Comparison of ENCODE assay signal across 8 cellular contexts in genomic region chr17:61409301-61410099, GRCh38. TPM values are rescaled to one million over a fixed set of nuclear protein-coding genes. Genes with fewer than 3 reads are reported as not detected.
DNase-seq lines count a peak whose midpoint lies in the region; ATAC-seq and TF ChIP-seq lines count a peak whose summit lies in the region.

No MANE protein-coding gene starts in this region.

- no peaks in the 10 kb centered on the region for H3K9me3 ChIP-seq in CD4-positive, alpha-beta memory T cell (ENCODE audit: control insufficient read depth in 1 of 2, low read length in 2 of 2)
- no peaks in the 10 kb centered on the region for H3K9me3 ChIP-seq in iPS-15b (ENCODE audit: control insufficient read depth, insufficient read depth, low read length)
- H3K9me3 ChIP-seq in sigmoid colon = no peaks in the 10 kb centered on the region

- H3K27me3 ChIP-seq in CD4-positive, alpha-beta memory T cell (ENCODE audit: insufficient read depth, low read length) = peaks cover 50% of the 10 kb centered on the region
- peaks cover 87% of the 10 kb centered on the region for H3K27me3 ChIP-seq in iPS-15b (ENCODE audit: control insufficient read depth, insufficient read depth, low read length)
- peaks cover 52 to 88% (median 72%) of the 10 kb centered on the region in 3 donors for H3K27me3 ChIP-seq in sigmoid colon

- POLR2A ChIA-PET in CD4-positive, alpha-beta memory T cell (lab: Charles Lee; ENCODE audit: partially characterized antibody) = no interaction called here

- WGBS in sigmoid colon, 2 donors = 1% methylated on average over 73 of the region's 73 CpGs

- H3K4me1 ChIP-seq in CD4-positive, alpha-beta memory T cell (ENCODE audit: insufficient read depth, low read length) = peaks cover 27% of the 10 kb centered on the region
- H3K4me1 ChIP-seq in iPS-15b (ENCODE audit: control insufficient read depth, insufficient read depth, low read length) (peaks cover 4% of the 10 kb centered on the region), sigmoid colon (peaks cover 0 to 60% (median 57%) of the 10 kb centered on the region in 4 donors)

- peaks cover 35% of the 10 kb centered on the region in 2 donors for H3K27me3 Mint-ChIP-seq in CD4-positive, alpha-beta memory T cell

- in situ Hi-C loops in astrocyte of the spinal cord (cut with HindIII; ENCODE audit: low sequenced_read_pairs) = no loop called here

- H3K36me3 ChIP-seq in CD4-positive, alpha-beta memory T cell (ENCODE audit: insufficient read depth, low read length) = no peaks in the 10 kb centered on the region
- no peaks in the 10 kb centered on the region for H3K36me3 ChIP-seq in iPS-15b (ENCODE audit: control insufficient read depth, insufficient read depth, low read length)
- H3K36me3 ChIP-seq in sigmoid colon = no peaks in the 10 kb centered on the region

- H3K4me3 ChIP-seq in CD4-positive, alpha-beta memory T cell (ENCODE audit: low read length in 2 of 2) = no peak overlapping the region
- peak overlapping the region; percentile 38 for H3K4me3 ChIP-seq in astrocyte of the spinal cord (ENCODE audit: low read depth, low read length)
- H3K4me3 ChIP-seq in iPS-15b (ENCODE audit: low read depth, low read length) = peak overlapping the region; percentile 26
- peak overlapping the region; percentile 21 to 56 (median 52) for H3K4me3 ChIP-seq in sigmoid colon

- intact Hi-C loops in CD4-positive, alpha-beta memory T cell (cut with micrococcal nuclease) = loop anchor here (5.0 kb wide), 2 partner anchors 407 to 687 kb away; no protein-coding TSS in a partner anchor
- intact Hi-C loops in sigmoid colon (cut with DNase I) = loop anchor here (5.0 to 10.0 kb wide), 4 partner anchors 143 to 687 kb away; partner anchors contain the start of gene BRIP1

- no peak overlapping the region for H3K27ac ChIP-seq in CD4-positive, alpha-beta memory T cell (ENCODE audit: low read depth, low read length)
- peak overlapping the region in 3 of 4 donors; percentile 55 to 91 (median 71) for H3K27ac ChIP-seq in sigmoid colon

- H3K27ac Mint-ChIP-seq in CD4-positive, alpha-beta memory T cell = peak overlapping the region in 2 of 7 donors; percentile 43 to 46

- TF ChIP-seq EP300 in sigmoid colon (IDR thresholded peaks at IDR 0.05) = no peak

- H3K9me3 Mint-ChIP-seq in CD4-positive, alpha-beta memory T cell = no peaks in the 10 kb centered on the region

- H3K9ac ChIP-seq in iPS-15b (ENCODE audit: low read depth, low read length) = no peak overlapping the region

- no peaks in the 10 kb centered on the region for H3K36me3 Mint-ChIP-seq in CD4-positive, alpha-beta memory T cell

- CTCF ChIA-PET in CD4-positive, alpha-beta memory T cell (lab: Charles Lee; ENCODE audit: partially characterized antibody) = interaction anchor here (0.7 to 2.9 kb wide), 4 partner anchors 11 to 689 kb away, joined by 3 to 10 read pairs (median 3); no protein-coding TSS in a partner anchor

- peak; percentile 35 for ATAC-seq in GM19438 (IDR thresholded peaks at IDR 0.05; ENCODE audit: low read depth, unreplicated experiment)
- ATAC-seq in GM18502 (IDR thresholded peaks at IDR 0.05; ENCODE audit: poor library complexity, unreplicated experiment) = no peak

- no peak for TF ChIP-seq POLR2A in sigmoid colon (IDR thresholded peaks at IDR 0.05)

- DNase-seq in CD4-positive, alpha-beta memory T cell = no peak
- DNase-seq in astrocyte of the spinal cord (ENCODE audit: low read depth, low spot score) (no peak), sigmoid colon (peak; percentile 68), T-helper 9 cell (no peak)

- peaks cover 11 to 40% (median 18%) of the 10 kb centered on the region in 4 donors for H3K4me1 Mint-ChIP-seq in CD4-positive, alpha-beta memory T cell

- TF ChIP-seq CTCF in astrocyte of the spinal cord (IDR thresholded peaks at IDR 0.05; ENCODE audit: low read depth, low read length) (peak; percentile 53), sigmoid colon (IDR thresholded peaks at IDR 0.05) (peak in 1 of 4 experiments; percentile 40)

- peak overlapping the region; percentile 70 to 88 (median 82) for H3K4me3 Mint-ChIP-seq in CD4-positive, alpha-beta memory T cell

TF ChIP-seq in PFSK-1, 5 proteins besides CTCF, POLR2A, EP300 and RAD21:
- TF ChIP-seq FOXP2 (optimal IDR thresholded peaks at IDR 0.05; ENCODE audit: borderline replicate concordance, extremely low read depth, extremely low read length, insufficient read depth) (peak; percentile 37), REST (IDR thresholded peaks at IDR 0.05; ENCODE audit: insufficient read depth in 1 of 2, low read depth in 2 of 2, low read length in 2 of 2) (no peak)

RNA-seq across cellular contexts. Expression of gene TBX2, which starts 9.9 kb away (rescaled TPM):
- not detected for total RNA-seq in CD4-positive, alpha-beta memory T cell
- not detected for polyA plus RNA-seq in CD4-positive, alpha-beta memory T cell
- polyA plus RNA-seq in PFSK-1 (2012; ENCODE audit: insufficient read length, low read depth) = 9.0 TPM
- total RNA-seq in sigmoid colon = 1 to 10 TPM in 3 of 4 donors, under 1 TPM in 1; 0.99 to 5.3 (median 2.3) TPM
- 1 to 10 TPM; 2.3 to 5.3 (median 3.6) TPM for polyA plus RNA-seq in sigmoid colon

RNA-seq across cellular contexts. Expression of gene TBX4, which starts 42.7 kb away (rescaled TPM):
- total RNA-seq in CD4-positive, alpha-beta memory T cell = not detected
- polyA plus RNA-seq in CD4-positive, alpha-beta memory T cell = not detected
- polyA plus RNA-seq in PFSK-1 (2012; ENCODE audit: insufficient read length, low read depth) = not detected
- not detected for total RNA-seq in sigmoid colon
- not detected for polyA plus RNA-seq in sigmoid colon

Comparison
In these comparisons a context has a peak if more than half of its experiments do, and no peak if none do; other contexts are left out.
1. H3K4me3 ChIP-seq: peak in astrocyte of the spinal cord (single experiment), iPS-15b (single experiment) and sigmoid colon (4 of 4); none in CD4-positive, alpha-beta memory T cell (0 of 2).